8 cellular contexts compared by ENCODE assay signal in the genomic region with DNA sequence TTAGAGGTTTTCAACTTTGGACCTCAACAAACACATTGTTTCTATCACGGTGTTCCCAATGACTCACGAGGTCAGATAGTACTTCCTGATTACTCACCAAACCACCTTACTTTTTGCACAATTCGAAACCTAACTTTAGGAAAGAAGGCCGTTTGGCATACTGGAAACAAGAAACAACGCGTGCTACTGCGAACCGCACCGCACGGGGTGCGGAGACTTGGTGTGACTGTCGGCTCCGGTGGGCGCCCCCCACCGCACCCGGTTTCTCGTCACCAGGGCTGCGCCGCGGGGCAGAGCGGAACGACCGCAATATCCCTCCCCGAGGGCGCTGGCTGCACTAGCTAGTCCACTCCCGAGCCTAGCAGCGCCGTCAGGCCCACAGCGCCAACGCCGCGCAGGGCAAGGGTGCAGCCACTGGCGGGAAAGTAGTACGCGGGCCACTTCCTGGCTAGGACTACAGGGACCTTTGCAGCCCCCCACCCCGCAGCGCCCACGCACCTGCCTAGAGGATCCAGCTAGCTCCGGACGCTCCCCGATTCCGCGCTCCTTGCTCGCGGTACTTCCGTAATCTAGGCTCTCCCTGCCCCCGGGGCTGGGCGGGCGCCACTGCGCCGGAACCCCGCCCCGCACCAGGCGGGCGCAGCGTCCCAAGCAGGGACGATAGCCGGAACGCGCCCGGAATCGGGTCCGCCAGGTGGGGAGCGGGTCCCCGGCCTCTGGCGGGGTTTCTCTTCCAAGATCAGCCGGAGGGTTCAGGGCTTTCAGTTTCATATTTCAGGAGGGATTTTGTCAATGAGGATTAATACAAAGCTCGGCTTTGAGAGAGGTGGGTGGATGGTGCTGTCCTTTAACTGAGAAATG.
DNase-seq lines count a peak whose midpoint lies in the region; ATAC-seq and TF ChIP-seq lines count a peak whose summit lies in the region.

Gene PARP4 (minus strand): TSS at position 571 of the 861 bp plus-strand sequence. CDS start 9,002 bp downstream, outside the sequence.

- TF ChIP-seq CTCF in WI38 (IDR thresholded peaks at IDR 0.05; ENCODE audit: low read depth, low read length) (no peak), cardiac fibroblast (IDR thresholded peaks at IDR 0.05; ENCODE audit: low read depth, low read length) (no peak)

- peak; percentile 71 for ATAC-seq in GM18511 (IDR thresholded peaks at IDR 0.05; ENCODE audit: unreplicated experiment)
- ATAC-seq in HG02981 (IDR thresholded peaks at IDR 0.05; ENCODE audit: unreplicated experiment), result peak; percentile 68

- DNase-seq in 8988T (peak; percentile 68), NCI-H2171 (lab: John Stamatoyannopoulos, UW) (peak; percentile 23), cardiac fibroblast (ENCODE audit: low read depth in 2 of 2) (peak; percentile 70 to 93), inferior parietal cortex (ENCODE audit: extremely low spot score) (peak; percentile 53)
- peak; percentile 40 to 54 for DNase-seq in stimulated activated CD4-positive, alpha-beta T cell treated with anti-CD3 and anti-CD28 coated beads, Interleukin-12 subunit alpha, Interleukin-12 subunit beta, amount 100 ng/mL, for 24 hours (ENCODE audit: low read depth in 2 of 2)

- H3K4me3 ChIP-seq in WI38 (ENCODE audit: low read depth, low read length), result peak within 1 kb of the TSS; percentile 85
- peak within 1 kb of the TSS; percentile 71 to 94 for H3K4me3 ChIP-seq in cardiac fibroblast (replicated peaks in 1 of 2; ENCODE audit: low read depth in 2 of 2, low read length in 2 of 2)

Comparison
In these comparisons a context has a peak if more than half of its experiments do, and no peak if none do; other contexts are left out.
1. Peak in every context shown above with its lines: DNase-seq, ATAC-seq and H3K4me3 ChIP-seq.
2. DNase-seq: peak in every context shown above with its lines; median percentile 82 in cardiac fibroblast; 68 in 8988T; 53 in inferior parietal cortex; 47 in stimulated activated CD4-positive, alpha-beta T cell treated with anti-CD3 and anti-CD28 coated beads, Interleukin-12 subunit alpha, Interleukin-12 subunit beta, amount 100 ng/mL, for 24 hours; 23 in NCI-H2171.